ENCODE assay signal across 1 cellular context in genomic region chr20:11156922-11157321, GRCh38.
TF ChIP-seq lines count a peak whose summit lies in the region.

No MANE protein-coding gene starts in this region.

TF ChIP-seq in HepG2, 621 proteins besides CTCF, POLR2A, EP300 and RAD21 (continued from another document):
- TF ChIP-seq ZBTB10 (CRISPR knock-in tag; IDR thresholded peaks at IDR 0.05; ENCODE audit: borderline replicate concordance), result no peak
TF ChIP-seq in HepG2: peak in this region for 1.
